ENCODE assay signal across 8 cellular contexts in the genomic region with DNA sequence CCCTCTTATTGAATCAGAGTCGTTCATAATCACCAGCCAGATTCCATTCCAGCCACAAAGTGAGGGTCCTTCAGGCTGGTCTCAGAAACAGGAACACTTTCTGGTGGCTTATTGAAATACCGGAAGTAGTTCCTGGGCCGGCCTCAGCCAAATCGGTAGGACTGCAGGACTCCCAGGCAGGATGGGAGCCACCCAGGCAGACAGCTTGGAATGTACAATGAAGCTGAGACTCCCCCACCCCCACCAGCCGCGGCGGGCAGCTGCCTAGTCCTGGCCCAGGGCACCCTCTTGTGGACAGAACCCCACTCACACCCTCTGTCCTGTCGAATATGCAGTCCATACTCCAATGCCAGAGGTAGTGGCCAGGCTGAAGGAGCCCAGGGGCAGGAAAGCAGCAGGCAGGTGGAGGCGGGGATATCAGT. TPM values are rescaled to one million over a fixed set of nuclear protein-coding genes. Genes with fewer than 3 reads are reported as not detected.
DNase-seq lines count a peak whose midpoint lies in the region; ATAC-seq and TF ChIP-seq lines count a peak whose summit lies in the region.

No MANE protein-coding gene starts in this region.

- no peaks in the 10 kb centered on the region for H3F3A ChIP-seq in neural progenitor cell (ENCODE audit: low read depth)

- H2AFZ ChIP-seq in neural progenitor cell (replicated peaks), result no peak overlapping the region

- no peak overlapping the region for H3K9ac ChIP-seq in neural progenitor cell

- DNase-seq in AG08395 (ENCODE audit: low spot score), result peak; percentile 96
- peak; percentile 74 for DNase-seq in LHCN-M2 (ENCODE audit: low read depth)
- DNase-seq in RKO (ENCODE audit: low spot score), result peak; percentile 87
- DNase-seq in activated T-cell treated with anti-CD3 and anti-CD28 coated beads, Interleukin-2, amount 50 U/mL, for 72 hours, result peak; percentile 82 to 83
- peak; percentile 83 for DNase-seq in fibroblast of peridontal ligament (ENCODE audit: extremely low read depth)
- DNase-seq in neural progenitor cell (ENCODE audit: low spot score), result peak; percentile 96
- peak; percentile 73 to 76 for DNase-seq in stimulated activated naive CD8-positive, alpha-beta T cell treated with anti-CD3 and anti-CD28 coated beads, Interleukin-15, amount 100 ng/mL, for 72 hours

- TF ChIP-seq CTCF in neural progenitor cell (IDR thresholded peaks at IDR 0.05), result peak; percentile 89

- H4K20me1 ChIP-seq in neural progenitor cell (ENCODE audit: low read depth), result no peaks in the 10 kb centered on the region

- H3K4me1 ChIP-seq in neural progenitor cell, result peaks cover 7% of the 10 kb centered on the region

- no peaks in the 10 kb centered on the region for H3K36me3 ChIP-seq in neural progenitor cell

- H3K9me3 ChIP-seq in neural progenitor cell (ENCODE audit: low read depth), result no peaks in the 10 kb centered on the region

- H3K4me2 ChIP-seq in neural progenitor cell, result no peak overlapping the region

- H3K9me3 Mint-ChIP-seq in activated T-cell treated with anti-CD3 and anti-CD28 coated beads, Interleukin-2, amount 50 U/mL, for 72 hours, result no peaks in the 10 kb centered on the region
- H3K9me3 Mint-ChIP-seq in neural progenitor cell, result no peaks in the 10 kb centered on the region
- no peaks in the 10 kb centered on the region for H3K9me3 Mint-ChIP-seq in stimulated activated naive CD8-positive, alpha-beta T cell treated with anti-CD3 and anti-CD28 coated beads, Interleukin-15, amount 100 ng/mL, for 72 hours

- ATAC-seq in GM18907 (IDR thresholded peaks at IDR 0.05; ENCODE audit: unreplicated experiment), result peak; percentile 41
- peak; percentile 73 to 77 for ATAC-seq in activated T-cell treated with anti-CD3 and anti-CD28 coated beads, Interleukin-2, amount 50 U/mL, for 72 hours (replicated peaks in 1 of 2)
- ATAC-seq in stimulated activated naive CD8-positive, alpha-beta T cell treated with anti-CD3 and anti-CD28 coated beads, Interleukin-15, amount 100 ng/mL, for 72 hours, result peak; percentile 73

- peaks cover 25% of the 10 kb centered on the region for H3K27me3 ChIP-seq in neural progenitor cell

- H3K27ac Mint-ChIP-seq in activated T-cell treated with anti-CD3 and anti-CD28 coated beads, Interleukin-2, amount 50 U/mL, for 72 hours, result peak overlapping the region; percentile 80
- H3K27ac Mint-ChIP-seq in neural progenitor cell, result no peak overlapping the region
- no peak overlapping the region for H3K27ac Mint-ChIP-seq in stimulated activated naive CD8-positive, alpha-beta T cell treated with anti-CD3 and anti-CD28 coated beads, Interleukin-15, amount 100 ng/mL, for 72 hours

- no peak overlapping the region for H3K27ac ChIP-seq in neural progenitor cell

- H3K4me1 Mint-ChIP-seq in activated T-cell treated with anti-CD3 and anti-CD28 coated beads, Interleukin-2, amount 50 U/mL, for 72 hours (ENCODE audit: low read depth), result peaks cover 18% of the 10 kb centered on the region
- H3K4me1 Mint-ChIP-seq in neural progenitor cell, result peaks cover 17% of the 10 kb centered on the region
- peaks cover 18% of the 10 kb centered on the region for H3K4me1 Mint-ChIP-seq in stimulated activated naive CD8-positive, alpha-beta T cell treated with anti-CD3 and anti-CD28 coated beads, Interleukin-15, amount 100 ng/mL, for 72 hours

- H3K4me3 Mint-ChIP-seq in activated T-cell treated with anti-CD3 and anti-CD28 coated beads, Interleukin-2, amount 50 U/mL, for 72 hours, result peak overlapping the region; percentile 83 to 87
- no peak overlapping the region for H3K4me3 Mint-ChIP-seq in neural progenitor cell
- peak overlapping the region; percentile 35 to 36 for H3K4me3 Mint-ChIP-seq in stimulated activated naive CD8-positive, alpha-beta T cell treated with anti-CD3 and anti-CD28 coated beads, Interleukin-15, amount 100 ng/mL, for 72 hours

- no peaks in the 10 kb centered on the region for H3K36me3 Mint-ChIP-seq in activated T-cell treated with anti-CD3 and anti-CD28 coated beads, Interleukin-2, amount 50 U/mL, for 72 hours (ENCODE audit: insufficient read depth in 2 of 2)
- no peaks in the 10 kb centered on the region for H3K36me3 Mint-ChIP-seq in neural progenitor cell

- H3K27me3 Mint-ChIP-seq in activated T-cell treated with anti-CD3 and anti-CD28 coated beads, Interleukin-2, amount 50 U/mL, for 72 hours (ENCODE audit: low read depth), result no peaks in the 10 kb centered on the region
- peaks cover 3% of the 10 kb centered on the region for H3K27me3 Mint-ChIP-seq in neural progenitor cell (ENCODE audit: insufficient read depth, low read depth)
- no peaks in the 10 kb centered on the region for H3K27me3 Mint-ChIP-seq in stimulated activated naive CD8-positive, alpha-beta T cell treated with anti-CD3 and anti-CD28 coated beads, Interleukin-15, amount 100 ng/mL, for 72 hours

- no peaks in the 10 kb centered on the region for H3K79me2 ChIP-seq in neural progenitor cell (ENCODE audit: low read depth)

- H3K4me3 ChIP-seq in neural progenitor cell, result no peak overlapping the region

RNA-seq across cellular contexts. Expression of gene MDFI, which starts 43.8 kb away (rescaled TPM):
- total RNA-seq in LHCN-M2 (2014; rRNA removed) (0.23 TPM in 1 of 2 replicates, not detected in the other), neural progenitor cell (ENCODE audit: low replicate concordance) (29.5 and 87.4 TPM in 2 replicates)
- not detected for polyA plus RNA-seq in LHCN-M2 (2012)
- total RNA-seq in activated T-cell treated with anti-CD3 and anti-CD28 coated beads, Interleukin-2, amount 50 U/mL, for 72 hours, result not detected

RNA-seq across cellular contexts. Expression of gene TFEB, which starts 53.3 kb away (rescaled TPM):
- 2.4 and 3.6 TPM in 2 replicates for total RNA-seq in LHCN-M2 (2014; rRNA removed)
- 3.1 TPM for polyA plus RNA-seq in LHCN-M2 (2012)
- total RNA-seq in activated T-cell treated with anti-CD3 and anti-CD28 coated beads, Interleukin-2, amount 50 U/mL, for 72 hours, result 10 to 100 TPM; 15.3 to 17.5 TPM
- 0.13 and 0.46 TPM in 2 replicates for total RNA-seq in neural progenitor cell (ENCODE audit: low replicate concordance)

Comparison
In these comparisons a context has a peak if more than half of its experiments do, and no peak if none do; other contexts are left out.
1. RNA of gene MDFI, which starts 43.8 kb away (total RNA-seq): 29.5 to 87.4 TPM in neural progenitor cell; 0.23 TPM in LHCN-M2 and not detected in activated T-cell treated with anti-CD3 and anti-CD28 coated beads, Interleukin-2, amount 50 U/mL, for 72 hours; every median in the first group is over 10 times any median in the second.
2. Peak in every context shown above with its lines, with median percentiles within 50 percentile points of each other: DNase-seq and ATAC-seq.